1 cellular context compared by ENCODE assay signal in the genomic region with DNA sequence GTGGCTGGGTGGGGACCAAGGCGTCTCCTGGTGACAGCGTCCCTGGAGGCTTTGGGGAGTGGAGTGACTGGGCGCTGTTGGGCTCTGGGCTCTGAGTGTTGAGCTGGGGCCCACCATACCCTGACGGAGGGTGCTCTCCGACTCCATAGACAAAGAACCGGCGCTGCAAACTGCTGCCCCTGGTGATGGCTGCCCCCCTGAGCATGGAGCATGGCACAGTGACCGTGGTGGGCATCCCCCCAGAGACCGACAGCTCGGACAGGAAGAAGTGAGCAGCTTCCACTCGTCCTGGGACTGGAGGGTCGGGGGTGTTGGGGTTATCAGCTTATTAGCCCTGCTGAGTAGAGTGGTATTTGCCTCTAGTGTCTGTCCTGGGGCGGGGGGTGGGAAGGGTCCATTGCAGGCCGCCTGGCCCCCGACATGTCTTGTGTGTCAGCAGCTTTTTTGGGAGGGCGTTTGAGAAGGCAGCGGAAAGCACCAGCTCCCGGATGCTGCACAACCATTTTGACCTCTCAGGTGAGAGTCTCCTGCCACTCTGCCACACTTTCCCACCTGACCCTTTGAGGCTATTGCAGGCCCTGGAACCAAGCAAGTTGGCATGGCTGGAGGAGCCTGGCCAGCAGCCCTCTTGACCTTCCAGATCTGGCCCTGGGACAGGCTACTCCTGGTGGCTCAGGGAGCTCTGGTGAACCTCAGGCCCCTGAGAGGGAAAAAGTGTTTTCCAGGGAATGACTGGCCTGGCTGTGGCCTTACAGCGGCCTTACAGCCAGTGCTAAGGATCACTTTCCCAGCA.
TF ChIP-seq lines count a peak whose summit lies in the region.

No MANE protein-coding gene starts in this region.

TF ChIP-seq in SK-N-SH, 30 proteins besides CTCF, POLR2A, EP300 and RAD21 (continued from another document):
- TF ChIP-seq, protein P1, sequence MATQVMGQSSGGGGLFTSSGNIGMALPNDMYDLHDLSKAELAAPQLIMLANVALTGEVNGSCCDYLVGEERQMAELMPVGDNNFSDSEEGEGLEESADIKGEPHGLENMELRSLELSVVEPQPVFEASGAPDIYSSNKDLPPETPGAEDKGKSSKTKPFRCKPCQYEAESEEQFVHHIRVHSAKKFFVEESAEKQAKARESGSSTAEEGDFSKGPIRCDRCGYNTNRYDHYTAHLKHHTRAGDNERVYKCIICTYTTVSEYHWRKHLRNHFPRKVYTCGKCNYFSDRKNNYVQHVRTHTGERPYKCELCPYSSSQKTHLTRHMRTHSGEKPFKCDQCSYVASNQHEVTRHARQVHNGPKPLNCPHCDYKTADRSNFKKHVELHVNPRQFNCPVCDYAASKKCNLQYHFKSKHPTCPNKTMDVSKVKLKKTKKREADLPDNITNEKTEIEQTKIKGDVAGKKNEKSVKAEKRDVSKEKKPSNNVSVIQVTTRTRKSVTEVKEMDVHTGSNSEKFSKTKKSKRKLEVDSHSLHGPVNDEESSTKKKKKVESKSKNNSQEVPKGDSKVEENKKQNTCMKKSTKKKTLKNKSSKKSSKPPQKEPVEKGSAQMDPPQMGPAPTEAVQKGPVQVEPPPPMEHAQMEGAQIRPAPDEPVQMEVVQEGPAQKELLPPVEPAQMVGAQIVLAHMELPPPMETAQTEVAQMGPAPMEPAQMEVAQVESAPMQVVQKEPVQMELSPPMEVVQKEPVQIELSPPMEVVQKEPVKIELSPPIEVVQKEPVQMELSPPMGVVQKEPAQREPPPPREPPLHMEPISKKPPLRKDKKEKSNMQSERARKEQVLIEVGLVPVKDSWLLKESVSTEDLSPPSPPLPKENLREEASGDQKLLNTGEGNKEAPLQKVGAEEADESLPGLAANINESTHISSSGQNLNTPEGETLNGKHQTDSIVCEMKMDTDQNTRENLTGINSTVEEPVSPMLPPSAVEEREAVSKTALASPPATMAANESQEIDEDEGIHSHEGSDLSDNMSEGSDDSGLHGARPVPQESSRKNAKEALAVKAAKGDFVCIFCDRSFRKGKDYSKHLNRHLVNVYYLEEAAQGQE (IDR thresholded peaks at IDR 0.05; ENCODE audit: low read depth, low read length), result no peak
- TF ChIP-seq, protein P2, sequence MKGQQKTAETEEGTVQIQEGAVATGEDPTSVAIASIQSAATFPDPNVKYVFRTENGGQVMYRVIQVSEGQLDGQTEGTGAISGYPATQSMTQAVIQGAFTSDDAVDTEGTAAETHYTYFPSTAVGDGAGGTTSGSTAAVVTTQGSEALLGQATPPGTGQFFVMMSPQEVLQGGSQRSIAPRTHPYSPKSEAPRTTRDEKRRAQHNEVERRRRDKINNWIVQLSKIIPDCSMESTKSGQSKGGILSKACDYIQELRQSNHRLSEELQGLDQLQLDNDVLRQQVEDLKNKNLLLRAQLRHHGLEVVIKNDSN (IDR thresholded peaks at IDR 0.05; ENCODE audit: borderline replicate concordance, low read depth), result no peak
- no peak for TF ChIP-seq NFIC (IDR thresholded peaks at IDR 0.05; ENCODE audit: borderline replicate concordance)
